Comparison of ENCODE assay signal across 21 cellular contexts in genomic region chr5:150067405-150067960, GRCh38. TPM values are rescaled to one million over a fixed set of nuclear protein-coding genes. Genes with fewer than 3 reads are reported as not detected.
A peak's percentile ranks its signal among the peaks of the same experiment; 100 is the strongest.
DNase-seq lines count a peak whose midpoint lies in the region; ATAC-seq, FAIRE-seq and TF ChIP-seq lines count a peak whose summit lies in the region.
"Had no signal": no experiment of that assay in that cellular context is flagged by ENCODE, and none has a peak within 500 bp of the region (broad histone marks: within the 10 kb centered on the region; RNA-seq: fewer than 3 reads in every experiment).

No MANE protein-coding gene starts in this region.

- H3K4me2 ChIP-seq in smooth muscle cell, result peak overlapping the region; percentile 24
- H3K4me2 ChIP-seq: neural progenitor cell had no signal

- H3K36me3 Mint-ChIP-seq in activated CD4-positive, alpha-beta memory T cell treated with anti-CD3 and anti-CD28 coated beads, Interleukin-2, amount 10 ng/mL, durations not matched to agents 7 days and 5 days (ENCODE audit: low read depth), result peaks cover 2% of the 10 kb centered on the region
- H3K36me3 Mint-ChIP-seq in activated CD4-positive, alpha-beta memory T cell treated with anti-CD3 and anti-CD28 coated beads for 36 hours, result no peaks in the 10 kb centered on the region
- H3K36me3 Mint-ChIP-seq: neural progenitor cell had no signal

- H3K4me3 ChIP-seq in NB4 (ENCODE audit: low read depth, low read length), result no peak overlapping the region
- no peak overlapping the region for H3K4me3 ChIP-seq in smooth muscle cell
- no peak overlapping the region for H3K4me3 ChIP-seq in esophagus squamous epithelium
- H3K4me3 ChIP-seq: neural progenitor cell had no signal

- no peak for FAIRE-seq in D721Med (lab: Jason Lieb, UNC)

- CTCF ChIA-PET in activated CD4-positive, alpha-beta memory T cell treated with anti-CD3 and anti-CD28 coated beads, Interleukin-2, amount 10 ng/mL, durations not matched to agents 7 days and 5 days (lab: Charles Lee), result interaction anchor here (0.5 to 1.0 kb wide), 2 partner anchors 17 to 274 kb away, joined by 3 read pairs; no protein-coding TSS in a partner anchor
- CTCF ChIA-PET in activated CD4-positive, alpha-beta memory T cell treated with anti-CD3 and anti-CD28 coated beads for 36 hours (lab: Charles Lee), result interaction anchor here (0.6 kb wide), 1 partner anchor 431 kb away, joined by 5 read pairs; no protein-coding TSS in a partner anchor

- H3K27me3 ChIP-seq in smooth muscle cell (ENCODE audit: low read depth), result no peaks in the 10 kb centered on the region
- H3K27me3 ChIP-seq in esophagus squamous epithelium, result peaks cover 0 to 13% (median 0%) of the 10 kb centered on the region in 4 donors
- H3K27me3 ChIP-seq: neural progenitor cell had no signal

- POLR2A ChIA-PET in activated CD4-positive, alpha-beta memory T cell treated with anti-CD3 and anti-CD28 coated beads, Interleukin-2, amount 10 ng/mL, durations not matched to agents 7 days and 5 days (lab: Charles Lee), result interaction anchor here (0.7 to 0.9 kb wide), 2 partner anchors 36 to 92 kb away, joined by 3 to 4 read pairs; no protein-coding TSS in a partner anchor
- POLR2A ChIA-PET in activated CD4-positive, alpha-beta memory T cell treated with anti-CD3 and anti-CD28 coated beads for 36 hours (lab: Charles Lee), result no interaction called here

- H3K4me1 Mint-ChIP-seq in activated CD4-positive, alpha-beta memory T cell treated with anti-CD3 and anti-CD28 coated beads, Interleukin-2, amount 10 ng/mL, durations not matched to agents 7 days and 5 days, result peaks cover 31% of the 10 kb centered on the region
- H3K4me1 Mint-ChIP-seq in activated CD4-positive, alpha-beta memory T cell treated with anti-CD3 and anti-CD28 coated beads for 36 hours (ENCODE audit: low read depth), result peaks cover 12% of the 10 kb centered on the region

- WGBS in smooth muscle cell (ENCODE audit: low lambda C conversion rate), result 84% methylated on average over 6 of the region's 6 CpGs
- 63 to 77% methylated on average over 6 of the region's 6 CpGs for WGBS in esophagus squamous epithelium, 2 donors

- no peak for DNase-seq in activated CD4-positive, alpha-beta memory T cell treated with anti-CD3 and anti-CD28 coated beads, Interleukin-2, amount 10 ng/mL, durations not matched to agents 7 days and 5 days
- no peak for DNase-seq in activated CD4-positive, alpha-beta memory T cell treated with anti-CD3 and anti-CD28 coated beads for 36 hours
- peak; percentile 65 for DNase-seq in NB4 (ENCODE audit: low read depth)
- no peak for DNase-seq in smooth muscle cell (lab: John Stamatoyannopoulos, UW; ENCODE audit: unreplicated experiment)
- DNase-seq in D721Med (ENCODE audit: insufficient read length, low spot score), result no peak
- no peak for DNase-seq in esophagus squamous epithelium (lab: John Stamatoyannopoulos, UW)
- DNase-seq in G401 (ENCODE audit: low spot score), result no peak
- DNase-seq: aorta, COR-L47, cortex of kidney, erythroblast, GDM1, glutamatergic neuron, H9, NCI-H1930, NCI-H69, right cardiac atrium, SW 1271, trophoblast cell had no signal

- H3F3A ChIP-seq in smooth muscle cell (ENCODE audit: low read depth), result peaks cover 7% of the 10 kb centered on the region

- no peaks in the 10 kb centered on the region for H3K79me2 ChIP-seq in smooth muscle cell (ENCODE audit: low read depth)

- H3K4me1 ChIP-seq in smooth muscle cell (ENCODE audit: low read depth) (peaks cover 23% of the 10 kb centered on the region), esophagus squamous epithelium (peaks cover 0 to 5% (median 0%) of the 10 kb centered on the region in 3 donors)

- H3K27ac Mint-ChIP-seq in activated CD4-positive, alpha-beta memory T cell treated with anti-CD3 and anti-CD28 coated beads, Interleukin-2, amount 10 ng/mL, durations not matched to agents 7 days and 5 days, result peak overlapping the region; percentile 68
- H3K27ac Mint-ChIP-seq in activated CD4-positive, alpha-beta memory T cell treated with anti-CD3 and anti-CD28 coated beads for 36 hours, result no peak overlapping the region
- H3K27ac Mint-ChIP-seq: neural progenitor cell had no signal

- no peaks in the 10 kb centered on the region for H3K9me3 Mint-ChIP-seq in activated CD4-positive, alpha-beta memory T cell treated with anti-CD3 and anti-CD28 coated beads, Interleukin-2, amount 10 ng/mL, durations not matched to agents 7 days and 5 days
- no peaks in the 10 kb centered on the region for H3K9me3 Mint-ChIP-seq in activated CD4-positive, alpha-beta memory T cell treated with anti-CD3 and anti-CD28 coated beads for 36 hours
- H3K9me3 Mint-ChIP-seq: H9, neural progenitor cell had no signal

- peak overlapping the region; percentile 10 for H3K9ac ChIP-seq in smooth muscle cell (ENCODE audit: low read depth)
- H3K9ac ChIP-seq: neural progenitor cell had no signal

- H3K36me3 ChIP-seq in smooth muscle cell (ENCODE audit: low read depth), result no peaks in the 10 kb centered on the region
- no peaks in the 10 kb centered on the region for H3K36me3 ChIP-seq in esophagus squamous epithelium
- H3K36me3 ChIP-seq: neural progenitor cell had no signal

- peak; percentile 17 for ATAC-seq in GM21619 (IDR thresholded peaks at IDR 0.05; ENCODE audit: unreplicated experiment)

- H3K27ac ChIP-seq in smooth muscle cell (ENCODE audit: low read depth) (peak overlapping the region; percentile 76), esophagus squamous epithelium (no peak overlapping the region)
- H3K27ac ChIP-seq: neural progenitor cell had no signal

- TF ChIP-seq POLR2A in NB4 (IDR thresholded peaks at IDR 0.05; ENCODE audit: extremely low read depth, insufficient read length) (no peak), esophagus squamous epithelium (IDR thresholded peaks at IDR 0.05) (no peak)

- H2AFZ ChIP-seq in smooth muscle cell (ENCODE audit: low read depth), result no peak overlapping the region
- H2AFZ ChIP-seq: neural progenitor cell had no signal

- no peak for TF ChIP-seq CTCF in NB4 (IDR thresholded peaks at IDR 0.05; ENCODE audit: low read depth, low read length)
- TF ChIP-seq CTCF in smooth muscle cell (IDR thresholded peaks at IDR 0.05; ENCODE audit: borderline replicate concordance, insufficient read depth, poor library complexity, severe bottlenecking), result no peak
- TF ChIP-seq CTCF in D721Med (IDR thresholded peaks at IDR 0.05; ENCODE audit: insufficient read depth, missing control alignments), result no peak
- no peak for TF ChIP-seq CTCF in esophagus squamous epithelium (IDR thresholded peaks at IDR 0.05)

- intact Hi-C loops in activated CD4-positive, alpha-beta memory T cell treated with anti-CD3 and anti-CD28 coated beads for 36 hours (cut with micrococcal nuclease), result loop anchor here (1.0 to 5.0 kb wide), 2 partner anchors 25 to 65 kb away; partner anchors contain the start of genes HMGXB3 and TIGD6
- intact Hi-C loops in esophagus squamous epithelium (cut with DNase I), result no loop called here

- in situ Hi-C loops in G401 (cut with HindIII; ENCODE audit: low sequenced_read_pairs), result no loop called here

- H4K20me1 ChIP-seq in smooth muscle cell (ENCODE audit: low read depth), result no peaks in the 10 kb centered on the region

- no peak overlapping the region for H3K4me3 Mint-ChIP-seq in activated CD4-positive, alpha-beta memory T cell treated with anti-CD3 and anti-CD28 coated beads, Interleukin-2, amount 10 ng/mL, durations not matched to agents 7 days and 5 days
- no peak overlapping the region for H3K4me3 Mint-ChIP-seq in activated CD4-positive, alpha-beta memory T cell treated with anti-CD3 and anti-CD28 coated beads for 36 hours
- H3K4me3 Mint-ChIP-seq: H9 had no signal

- H3K9me3 ChIP-seq in smooth muscle cell (replicated peaks; ENCODE audit: low read depth) (no peaks in the 10 kb centered on the region), esophagus squamous epithelium (no peaks in the 10 kb centered on the region)

- peaks cover 3% of the 10 kb centered on the region for H3K27me3 Mint-ChIP-seq in activated CD4-positive, alpha-beta memory T cell treated with anti-CD3 and anti-CD28 coated beads, Interleukin-2, amount 10 ng/mL, durations not matched to agents 7 days and 5 days
- H3K27me3 Mint-ChIP-seq in activated CD4-positive, alpha-beta memory T cell treated with anti-CD3 and anti-CD28 coated beads for 36 hours, result peaks cover 2% of the 10 kb centered on the region

RNA-seq across cellular contexts. Expression of gene CSF1R, which starts 18.9 kb away (rescaled TPM):
- under 1 TPM in 1 of 2 experiments, not detected in 1; 0.25 TPM for total RNA-seq in activated CD4-positive, alpha-beta memory T cell treated with anti-CD3 and anti-CD28 coated beads, Interleukin-2, amount 10 ng/mL, durations not matched to agents 7 days and 5 days
- total RNA-seq in activated CD4-positive, alpha-beta memory T cell treated with anti-CD3 and anti-CD28 coated beads for 36 hours, result under 1 TPM; 0.41 to 0.78 TPM
- total RNA-seq in smooth muscle cell (3.9 and 6.2 TPM in 2 replicates), esophagus squamous epithelium (10 to 100 TPM in 2 of 4 donors, 1 to 10 TPM in 2; 4.3 to 38.7 (median 15.1) TPM)
- polyA plus RNA-seq in smooth muscle cell, result 2.2 and 12.9 TPM in 2 replicates
- 0.43 and 1.1 TPM in 2 replicates for total RNA-seq in G401 (2014; rRNA removed; shearing (Covaris generic))
